8 cellular contexts compared by ENCODE assay signal in the genomic region with DNA sequence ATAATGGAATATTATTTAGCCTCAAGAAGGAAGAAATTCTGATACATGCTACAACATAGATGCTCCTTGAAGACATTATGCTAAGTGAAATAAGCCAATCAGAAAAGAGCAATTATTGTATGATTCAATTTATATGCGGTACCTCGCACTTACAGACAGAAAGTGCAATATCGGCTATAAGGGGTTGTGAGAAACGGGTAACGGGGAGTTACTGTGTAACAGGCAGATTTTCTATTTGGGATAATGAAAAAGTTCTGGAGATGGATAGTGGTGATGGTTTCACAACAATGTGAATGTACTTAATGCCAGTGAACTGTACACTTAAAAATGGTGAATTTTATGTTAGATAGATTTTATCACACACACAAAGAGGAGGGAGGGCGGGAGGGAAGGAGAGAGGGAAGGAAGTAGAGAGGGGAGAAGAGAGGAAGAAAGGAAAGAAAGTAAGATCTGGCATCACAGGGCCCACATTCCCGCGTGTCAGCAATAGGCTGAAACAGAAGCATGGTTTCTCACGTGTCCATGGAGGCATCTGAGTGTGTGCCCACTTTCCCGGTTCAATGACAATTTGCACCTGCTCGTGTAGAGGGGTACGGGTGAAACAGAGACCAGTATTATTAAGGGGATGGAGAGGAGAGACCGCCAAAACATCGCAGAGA. TPM values are rescaled to one million over a fixed set of nuclear protein-coding genes. Genes with fewer than 3 reads are reported as not detected.
DNase-seq lines count a peak whose midpoint lies in the region; ATAC-seq, FAIRE-seq and TF ChIP-seq lines count a peak whose summit lies in the region.

No MANE protein-coding gene starts in this region.

- TF ChIP-seq CTCF in C4-2B (conservative IDR thresholded peaks at IDR 0.05) (no peak), astrocyte (IDR thresholded peaks at IDR 0.05; ENCODE audit: insufficient read depth, low read depth, low read length) (no peak)

- H3K9me3 Mint-ChIP-seq in astrocyte (ENCODE audit: unreplicated experiment), result no peaks in the 10 kb centered on the region

- no peak for FAIRE-seq in astrocyte (lab: Jason Lieb, UNC)

- no peaks in the 10 kb centered on the region for H3K36me3 Mint-ChIP-seq in astrocyte (ENCODE audit: low read depth, unreplicated experiment)

- H4K20me1 ChIP-seq in astrocyte (ENCODE audit: insufficient read depth, low read length), result no peaks in the 10 kb centered on the region

- peak; percentile 11 for DNase-seq in astrocyte (ENCODE audit: low read depth)
- peak; percentile 37 for DNase-seq in kidney glomerular epithelial cell (lab: John Stamatoyannopoulos, UW)
- no peak for DNase-seq in germinal center (ENCODE audit: low spot score)
- no peak for DNase-seq in stimulated activated CD4-positive, alpha-beta T cell treated with anti-CD3 and anti-CD28 coated beads, Interleukin-1b, Interleukin-23, amount 100 ng/mL, for 48 hours

- H3K36me3 ChIP-seq in HUES64 (ENCODE audit: insufficient read depth, low read length), result peaks cover 15% of the 10 kb centered on the region; the same call in 1 of the 2 replicates
- H3K36me3 ChIP-seq in astrocyte (ENCODE audit: insufficient read depth, low read length), result no peaks in the 10 kb centered on the region

- H3K9ac ChIP-seq in HUES64 (ENCODE audit: low read depth, low read length) (peak overlapping the region; percentile 97), astrocyte (ENCODE audit: low read length) (peak overlapping the region; percentile 86)

- peak overlapping the region; percentile 98 for H3K4me3 Mint-ChIP-seq in astrocyte (ENCODE audit: unreplicated experiment)

- H3K27ac Mint-ChIP-seq in astrocyte (ENCODE audit: unreplicated experiment), result peak overlapping the region; percentile 75

- WGBS in HUES64, result 9% methylated on average over 14 of the region's 14 CpGs

- H3K9me3 ChIP-seq in HUES64 (ENCODE audit: insufficient read depth, low read depth, low read length) (no peaks in the 10 kb centered on the region), astrocyte (ENCODE audit: insufficient read depth, low read depth, low read length) (no peaks in the 10 kb centered on the region)

- ATAC-seq in HG03025 (IDR thresholded peaks at IDR 0.05; ENCODE audit: low FRiP score, unreplicated experiment), result no peak

- H3K4me1 ChIP-seq in HUES64 (ENCODE audit: insufficient read depth, low read length) (peaks cover 12% of the 10 kb centered on the region; the same call in 1 of the 2 replicates), astrocyte (ENCODE audit: insufficient read depth, low read length) (peaks cover 11% of the 10 kb centered on the region)

- H3K4me1 Mint-ChIP-seq in astrocyte (ENCODE audit: low read depth, unreplicated experiment), result peaks cover 8% of the 10 kb centered on the region

- H2AFZ ChIP-seq in astrocyte (ENCODE audit: low read depth, low read length), result peak overlapping the region; percentile 91

- no peaks in the 10 kb centered on the region for H3K27me3 ChIP-seq in HUES64 (ENCODE audit: insufficient read depth, low read length)
- no peaks in the 10 kb centered on the region for H3K27me3 ChIP-seq in astrocyte (ENCODE audit: insufficient read depth, low read length)

- H3K27ac ChIP-seq in C4-2B, result peak overlapping the region; percentile 85
- peak overlapping the region; percentile 91 for H3K27ac ChIP-seq in HUES64 (ENCODE audit: low read depth, low read length)
- H3K27ac ChIP-seq in astrocyte (ENCODE audit: low read depth, low read length), result peak overlapping the region; percentile 71
- H3K27ac ChIP-seq in temporal lobe (ENCODE audit: low read depth, low read length), result peak overlapping the region; percentile 90

- H3K79me2 ChIP-seq in astrocyte (ENCODE audit: insufficient read depth, low read length), result peaks cover 25% of the 10 kb centered on the region

- H3K4me3 ChIP-seq in HUES64 (ENCODE audit: low read length) (peak overlapping the region; percentile 97), astrocyte (ENCODE audit: insufficient read depth, low read depth, low read length) (peak overlapping the region; percentile 81)

- no peaks in the 10 kb centered on the region for H3K27me3 Mint-ChIP-seq in astrocyte (ENCODE audit: low read depth, unreplicated experiment)

- peak overlapping the region; percentile 88 for H3K4me2 ChIP-seq in astrocyte (ENCODE audit: low read length)

RNA-seq across cellular contexts. Expression of a gene that starts 0.7 kb away (rescaled TPM):
- 28.6 TPM for polyA plus RNA-seq in HUES64 (2013, experiment 1 of 2)
- 26.7 TPM for polyA plus RNA-seq in HUES64 (2013, experiment 2 of 2)
- 2.8 and 3.7 TPM in 2 replicates for total RNA-seq in astrocyte
- total RNA-seq in temporal lobe, result 4.2 TPM

Comparison
In these comparisons a context has a peak if more than half of its experiments do, and no peak if none do; other contexts are left out.
1. DNase-seq: peak in astrocyte (single experiment) and kidney glomerular epithelial cell (single experiment); none in germinal center (single experiment) and stimulated activated CD4-positive, alpha-beta T cell treated with anti-CD3 and anti-CD28 coated beads, Interleukin-1b, Interleukin-23, amount 100 ng/mL, for 48 hours (single experiment).
2. Peak in every context shown above with its lines, with median percentiles within 50 percentile points of each other: H3K27ac ChIP-seq.